In genomic region chr13:90943961-90944360, GRCh38 we compare ENCODE assay signal across 21 cellular contexts.
DNase-seq lines count a peak whose midpoint lies in the region; ATAC-seq and TF ChIP-seq lines count a peak whose summit lies in the region.
"Had no signal": no experiment of that assay in that cellular context is flagged by ENCODE, and none has a peak within 500 bp of the region (broad histone marks: within the 10 kb centered on the region; RNA-seq: fewer than 3 reads in every experiment).

No MANE protein-coding gene starts in this region.

- H3K27ac ChIP-seq in PC-3 (ENCODE audit: low read length) = no peak overlapping the region
- H3K27ac ChIP-seq: C4-2B, GM23248, Peyer's patch, SJSA1 had no signal

- H3F3A ChIP-seq in PC-3 (ENCODE audit: low read length, unreplicated experiment) = no peaks in the 10 kb centered on the region

- H3K4me1 ChIP-seq in PC-3 (ENCODE audit: insufficient read depth, low read length) = peaks cover 9% of the 10 kb centered on the region; the same call in 1 of the 2 replicates
- H3K4me1 ChIP-seq: Peyer's patch, SJSA1 had no signal

- no peaks in the 10 kb centered on the region for H3K9me3 ChIP-seq in PC-3 (ENCODE audit: low read length)
- H3K9me3 ChIP-seq: Peyer's patch, SJSA1 had no signal

- CTCF ChIA-PET in PC-3 (lab: Charles Lee) = no interaction called here

- H3K79me2 ChIP-seq in PC-3 (ENCODE audit: low read length) = no peaks in the 10 kb centered on the region

- no peak overlapping the region for H3K9ac ChIP-seq in PC-3 (ENCODE audit: low read length)
- H3K9ac ChIP-seq: GM23248 had no signal

- no peak overlapping the region for H3K27ac Mint-ChIP-seq in osteocyte (ENCODE audit: unreplicated experiment)
- H3K27ac Mint-ChIP-seq: CD8-positive, alpha-beta memory T cell had no signal

- peaks cover 13% of the 10 kb centered on the region for H3K9me3 Mint-ChIP-seq in osteocyte (ENCODE audit: unreplicated experiment)

- H3K4me3 Mint-ChIP-seq in osteocyte (ENCODE audit: unreplicated experiment) = no peak overlapping the region
- H3K4me3 Mint-ChIP-seq: CD8-positive, alpha-beta memory T cell had no signal

- DNase-seq in NCI-H345 (lab: John Stamatoyannopoulos, UW) (peak; percentile 33), NCI-H345 treated with DMSO at 0.1 percent for 48 hours (lab: John Stamatoyannopoulos, UW; ENCODE audit: unreplicated experiment) (no peak), NCI-H524 treated with DMSO at 0.1 percent for 48 hours (lab: John Stamatoyannopoulos, UW) (peak; percentile 57), SHP77 treated with DMSO at 0.1 percent for 48 hours (lab: John Stamatoyannopoulos, UW) (peak; percentile 29), osteocyte (ENCODE audit: extremely low spot score, unreplicated experiment) (no peak), PC-3 (no peak)
- DNase-seq: Calu3; CD8-positive, alpha-beta memory T cell; DMS79; GM23248; HCEC 1CT; KG1; NCI-H1092; NCI-H146; NCI-H2029; NCI-H526 treated with DMSO at 0.1 percent for 48 hours; Peyer's patch; T-helper 1 cell had no signal

- no peaks in the 10 kb centered on the region for H3K27me3 Mint-ChIP-seq in osteocyte (ENCODE audit: unreplicated experiment)
- H3K27me3 Mint-ChIP-seq: CD8-positive, alpha-beta memory T cell had no signal

- H3K4me2 ChIP-seq in PC-3 (ENCODE audit: low read length) = no peak overlapping the region

- no peaks in the 10 kb centered on the region for H3K9me2 ChIP-seq in PC-3 (replicated peaks; ENCODE audit: low read length)

- H2AFZ ChIP-seq in PC-3 (ENCODE audit: low read length) = no peak overlapping the region
- H2AFZ ChIP-seq: GM23248 had no signal

- no peaks in the 10 kb centered on the region for H3K27me3 ChIP-seq in PC-3 (ENCODE audit: low read length)
- H3K27me3 ChIP-seq: Peyer's patch, SJSA1 had no signal

- no peaks in the 10 kb centered on the region for H3K36me3 Mint-ChIP-seq in osteocyte (ENCODE audit: unreplicated experiment)
- H3K36me3 Mint-ChIP-seq: CD8-positive, alpha-beta memory T cell had no signal

- POLR2A ChIA-PET in PC-3 (lab: Charles Lee; ENCODE audit: unreplicated experiment) = no interaction called here

- TF ChIP-seq CTCF in osteocyte (IDR thresholded peaks at IDR 0.05) (no peak), PC-3 (conservative IDR thresholded peaks at IDR 0.05; ENCODE audit: low read depth, low read length) (no peak)

- no peak overlapping the region for H3K4me3 ChIP-seq in PC-3 (ENCODE audit: low read length)
- H3K4me3 ChIP-seq: GM23248, Peyer's patch, SJSA1 had no signal

- no peaks in the 10 kb centered on the region for H4K20me1 ChIP-seq in PC-3 (ENCODE audit: low read length)

- no peaks in the 10 kb centered on the region for H3K36me3 ChIP-seq in PC-3 (ENCODE audit: low read depth, low read length)
- H3K36me3 ChIP-seq: Peyer's patch, SJSA1 had no signal

- no peaks in the 10 kb centered on the region for H3K4me1 Mint-ChIP-seq in osteocyte (ENCODE audit: unreplicated experiment)
- H3K4me1 Mint-ChIP-seq: CD8-positive, alpha-beta memory T cell had no signal

- ATAC-seq in PC-3 (no peak), GM18867 (IDR thresholded peaks at IDR 0.05; ENCODE audit: unreplicated experiment) (no peak)

- no TSS peak for BruUV-seq in PC-3 (replicated peaks; lab: Mats Ljungman, UMichigan)

- intact Hi-C loops in PC-3 (cut with micrococcal nuclease) = no loop called here

Comparison
In these comparisons a context has a peak if more than half of its experiments do, and no peak if none do; other contexts are left out.
1. DNase-seq: peak in NCI-H345 (single experiment), NCI-H524 treated with DMSO at 0.1 percent for 48 hours (single experiment) and SHP77 treated with DMSO at 0.1 percent for 48 hours (single experiment); none in NCI-H345 treated with DMSO at 0.1 percent for 48 hours (single experiment), osteocyte (single experiment) and PC-3 (single experiment).